ENCODE assay signal across 19 cellular contexts in the genomic region with DNA sequence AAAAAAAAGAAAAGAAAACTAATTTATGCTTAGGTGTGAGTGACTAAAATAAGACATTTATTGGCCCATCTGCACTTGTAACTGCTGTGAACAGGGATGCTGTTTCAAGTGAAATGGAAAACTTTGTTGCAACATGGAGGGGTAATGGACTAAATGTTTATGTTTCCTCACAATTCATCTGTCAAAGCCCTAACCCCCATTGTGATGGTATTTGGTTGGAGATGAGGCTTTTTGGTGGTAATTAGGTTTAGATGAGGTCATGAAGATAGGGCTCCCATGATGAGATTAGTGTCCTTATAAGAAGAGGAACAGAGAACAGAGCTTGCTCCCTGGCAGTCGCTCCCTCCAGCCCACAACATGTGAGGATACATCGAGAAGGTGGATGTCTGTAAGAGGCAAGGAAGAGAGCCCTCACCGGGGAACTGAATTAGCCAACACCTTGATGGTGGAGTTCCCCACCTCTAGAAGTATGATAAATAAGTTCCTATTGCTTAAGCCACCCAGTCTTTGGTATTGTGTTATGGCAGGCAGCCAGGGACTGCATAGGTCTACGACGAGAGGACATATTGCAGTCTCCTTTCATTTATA. TPM values are rescaled to one million over a fixed set of nuclear protein-coding genes. Genes with fewer than 3 reads are reported as not detected.
DNase-seq lines count a peak whose midpoint lies in the region; ATAC-seq, FAIRE-seq and TF ChIP-seq lines count a peak whose summit lies in the region.
"Had no signal": no experiment of that assay in that cellular context is flagged by ENCODE, and none has a peak within 500 bp of the region (broad histone marks: within the 10 kb centered on the region; RNA-seq: fewer than 3 reads in every experiment).

No MANE protein-coding gene starts in this region.

- no peak overlapping the region for H3K4me3 Mint-ChIP-seq in naive thymus-derived CD4-positive, alpha-beta T cell
- H3K4me3 Mint-ChIP-seq: IgD-negative memory B cell had no signal

- FAIRE-seq in HepG2 (lab: Jason Lieb, UNC) (no peak), bronchial epithelial cell (lab: Jason Lieb, UNC) (no peak)
- FAIRE-seq: endothelial cell of umbilical vein, GM18507 had no signal

- H3K4me2 ChIP-seq in HepG2 (ENCODE audit: low read depth, low read length), result no peak overlapping the region

- no peaks in the 10 kb centered on the region for H4K20me1 ChIP-seq in HepG2 (ENCODE audit: insufficient read depth, low read length)

- no peaks in the 10 kb centered on the region for H3K36me3 Mint-ChIP-seq in naive thymus-derived CD4-positive, alpha-beta T cell
- H3K36me3 Mint-ChIP-seq: activated naive CD4-positive, alpha-beta T cell treated with anti-CD3 and anti-CD28 coated beads, Interleukin-2, amount 50 U/mL, for 72 hours had no signal

- POLR2A ChIA-PET in HepG2 (lab: Yijun Ruan, JAX), result no interaction called here
- POLR2A ChIA-PET in naive thymus-derived CD4-positive, alpha-beta T cell (lab: Charles Lee), result interaction anchor here (0.7 kb wide), 1 partner anchor 266 kb away, joined by 3 read pairs; no protein-coding TSS in a partner anchor

- peaks cover 0 to 15% (median 0%) of the 10 kb centered on the region in 5 donors for H3K27me3 Mint-ChIP-seq in naive thymus-derived CD4-positive, alpha-beta T cell

- no peak overlapping the region for H2AFZ ChIP-seq in HepG2 (ENCODE audit: low read length)

- H3K36me3 ChIP-seq in HepG2 (replicated peaks in 1 of 2; ENCODE audit: control insufficient read depth in 1 of 2, insufficient read depth in 2 of 2, low read length in 2 of 2), result no peaks in the 10 kb centered on the region
- no peaks in the 10 kb centered on the region for H3K36me3 ChIP-seq in right lobe of liver
- H3K36me3 ChIP-seq in bronchial epithelial cell (ENCODE audit: control insufficient read depth, insufficient read depth, low read length), result no peaks in the 10 kb centered on the region
- H3K36me3 ChIP-seq in naive thymus-derived CD4-positive, alpha-beta T cell (ENCODE audit: control insufficient read depth in 2 of 3, insufficient read depth in 3 of 3, low read length in 3 of 3), result no peaks in the 10 kb centered on the region
- no peaks in the 10 kb centered on the region for H3K36me3 ChIP-seq in MG63
- H3K36me3 ChIP-seq in brain microvascular endothelial cell (replicated peaks), result no peaks in the 10 kb centered on the region
- H3K36me3 ChIP-seq: Peyer's patch had no signal

- in situ Hi-C loops in HepG2 (cut with HindIII; ENCODE audit: extremely low pct_ligation_motif_present, low pct_unique_long_range_greater_than_20kb) (no loop called here), brain microvascular endothelial cell (cut with HindIII; ENCODE audit: low pct_ligation_motif_present, low sequenced_read_pairs) (no loop called here)

- no peak for TF ChIP-seq EP300 in HepG2 (IDR thresholded peaks at IDR 0.05; ENCODE audit: low read depth in 2 of 2, low read length in 2 of 2)
- TF ChIP-seq EP300 in HepG2 (CRISPR knock-in tag; IDR thresholded peaks at IDR 0.05; ENCODE audit: borderline replicate concordance), result no peak

- H3K27ac ChIP-seq in HepG2 (ENCODE audit: extremely low read length, insufficient read depth, low read length), result no peak overlapping the region
- no peak overlapping the region for H3K27ac ChIP-seq in right lobe of liver
- no peak overlapping the region for H3K27ac ChIP-seq in naive thymus-derived CD4-positive, alpha-beta T cell (ENCODE audit: low read depth, low read length)
- H3K27ac ChIP-seq in brain microvascular endothelial cell, result no peak overlapping the region

- CTCF ChIA-PET in HepG2 (lab: Yijun Ruan, JAX; ENCODE audit: low intra/inter-chr PET ratio, low total read pairs), result no interaction called here
- CTCF ChIA-PET in naive thymus-derived CD4-positive, alpha-beta T cell (lab: Charles Lee), result interaction anchor here (0.6 kb wide), 1 partner anchor 17 kb away, joined by 3 read pairs; no protein-coding TSS in a partner anchor

- no peaks in the 10 kb centered on the region for H3K79me2 ChIP-seq in HepG2 (ENCODE audit: insufficient read depth, low read length)

- no peaks in the 10 kb centered on the region for H3K9me3 Mint-ChIP-seq in naive thymus-derived CD4-positive, alpha-beta T cell
- H3K9me3 Mint-ChIP-seq: activated naive CD4-positive, alpha-beta T cell treated with anti-CD3 and anti-CD28 coated beads, Interleukin-2, amount 50 U/mL, for 72 hours; IgD-negative memory B cell had no signal

- no peak overlapping the region for H3K27ac Mint-ChIP-seq in naive thymus-derived CD4-positive, alpha-beta T cell
- H3K27ac Mint-ChIP-seq: activated naive CD4-positive, alpha-beta T cell treated with anti-CD3 and anti-CD28 coated beads, Interleukin-2, amount 50 U/mL, for 72 hours had no signal

- no peak for DNase-seq in HepG2 (ENCODE audit: low spot score)
- DNase-seq in right lobe of liver, result no peak
- DNase-seq in bronchial epithelial cell (ENCODE audit: low read depth), result peak; percentile 75
- no peak for DNase-seq in naive thymus-derived CD4-positive, alpha-beta T cell
- no peak for DNase-seq in DMS 273 treated with DMSO at 0.1 percent for 48 hours (lab: John Stamatoyannopoulos, UW)
- DNase-seq in MG63, result no peak
- DNase-seq in brain microvascular endothelial cell, result no peak
- DNase-seq in activated CD8-positive, alpha-beta memory T cell treated with anti-CD3 and anti-CD28 coated beads, Interleukin-2, amount 50 U/mL, for 48 hours, result no peak
- DNase-seq: activated CD4-positive, CD25-positive, alpha-beta regulatory T cell treated with anti-CD3 and anti-CD28 coated beads, Interleukin-2, amount 50 U/mL, for 72 hours; activated CD8-positive, alpha-beta memory T cell treated with anti-CD3 and anti-CD28 coated beads, Interleukin-2, amount 50 U/mL, for 4 hours; central memory CD4-positive, alpha-beta T cell; GF-D8; NCI-H1436; NCI-H510A; Peyer's patch had no signal

- H3K4me1 ChIP-seq in HepG2 (ENCODE audit: insufficient read depth, low read length) (peaks cover 28% of the 10 kb centered on the region), right lobe of liver (no peaks in the 10 kb centered on the region)
- peaks cover 6 to 16% of the 10 kb centered on the region in 2 donors for H3K4me1 ChIP-seq in naive thymus-derived CD4-positive, alpha-beta T cell (ENCODE audit: control insufficient read depth in 2 of 2, insufficient read depth in 2 of 2, low read length in 2 of 2)

- 39% methylated on average over 5 of the region's 5 CpGs for WGBS in HepG2 (ENCODE audit: low lambda C conversion rate)
- WGBS in right lobe of liver (ENCODE audit: insufficient coverage, low coverage, low lambda C conversion rate, missing lambda C conversion rate), result 68% methylated on average over 3 of the region's 5 CpGs

- ATAC-seq in HepG2 (peak; percentile 20; the same call in 1 of the 3 replicates), right lobe of liver (no peak)
- ATAC-seq in naive thymus-derived CD4-positive, alpha-beta T cell, result peak; percentile 48
- ATAC-seq: activated naive CD4-positive, alpha-beta T cell treated with anti-CD3 and anti-CD28 coated beads, Interleukin-2, amount 50 U/mL, for 72 hours had no signal

- TF ChIP-seq POLR2A in HepG2 (IDR thresholded peaks at IDR 0.05; ENCODE audit: insufficient read depth in 1 of 2, low read depth in 2 of 2, low read length in 2 of 2) (no peak), right lobe of liver (IDR thresholded peaks at IDR 0.05) (no peak)

- peaks cover 7 to 17% (median 10%) of the 10 kb centered on the region in 7 donors for H3K4me1 Mint-ChIP-seq in naive thymus-derived CD4-positive, alpha-beta T cell

- H3K4me3 ChIP-seq in HepG2 (replicated peaks in 1 of 3; ENCODE audit: insufficient read depth in 1 of 3, low read depth in 2 of 3, low read length in 3 of 3), result no peak overlapping the region
- H3K4me3 ChIP-seq in right lobe of liver, result no peak overlapping the region
- H3K4me3 ChIP-seq in bronchial epithelial cell (ENCODE audit: low read depth, low read length), result no peak overlapping the region
- no peak overlapping the region for H3K4me3 ChIP-seq in naive thymus-derived CD4-positive, alpha-beta T cell (ENCODE audit: low read length)
- no peak overlapping the region for H3K4me3 ChIP-seq in MG63
- H3K4me3 ChIP-seq in brain microvascular endothelial cell (ENCODE audit: low read depth, low read length), result no peak overlapping the region
- H3K4me3 ChIP-seq: Peyer's patch had no signal

- no peak for TF ChIP-seq CTCF in HepG2 (CRISPR knock-in tag; IDR thresholded peaks at IDR 0.05)
- no peak for TF ChIP-seq CTCF in right lobe of liver (IDR thresholded peaks at IDR 0.05)
- no peak for TF ChIP-seq CTCF in bronchial epithelial cell (IDR thresholded peaks at IDR 0.05; ENCODE audit: insufficient read depth, low read length, severe bottlenecking)
- TF ChIP-seq CTCF in brain microvascular endothelial cell (IDR thresholded peaks at IDR 0.05; ENCODE audit: low read depth, low read length, missing control alignments), result no peak

- no peak for TF ChIP-seq RAD21 in HepG2 (CRISPR knock-in tag; IDR thresholded peaks at IDR 0.05)

- no peak overlapping the region for H3K9ac ChIP-seq in HepG2 (ENCODE audit: insufficient read depth, low read depth, low read length)

- BruUV-seq in HepG2 (replicated peaks; lab: Mats Ljungman, UMichigan), result no TSS peak

- H3K27me3 ChIP-seq in HepG2 (ENCODE audit: control insufficient read depth in 1 of 2, insufficient read depth in 2 of 2, low read length in 2 of 2) (no peaks in the 10 kb centered on the region; a peak in 1 of 5 replicates), right lobe of liver (no peaks in the 10 kb centered on the region), bronchial epithelial cell (ENCODE audit: control insufficient read depth, insufficient read depth, low read length) (no peaks in the 10 kb centered on the region), MG63 (no peaks in the 10 kb centered on the region), brain microvascular endothelial cell (replicated peaks) (no peaks in the 10 kb centered on the region)
- no peaks in the 10 kb centered on the region for H3K27me3 ChIP-seq in naive thymus-derived CD4-positive, alpha-beta T cell (ENCODE audit: control insufficient read depth in 2 of 2, insufficient read depth in 2 of 2, low read length in 2 of 2)
- H3K27me3 ChIP-seq: Peyer's patch had no signal

- H3K9me3 ChIP-seq in HepG2 (ENCODE audit: low read length) (no peaks in the 10 kb centered on the region), right lobe of liver (no peaks in the 10 kb centered on the region), MG63 (no peaks in the 10 kb centered on the region)
- H3K9me3 ChIP-seq in naive thymus-derived CD4-positive, alpha-beta T cell (ENCODE audit: control insufficient read depth in 2 of 3, low read length in 3 of 3), result no peaks in the 10 kb centered on the region
- H3K9me3 ChIP-seq: Peyer's patch had no signal

- intact Hi-C loops in HepG2 (cut with micrococcal nuclease; ENCODE audit: unreplicated experiment), result no loop called here
- intact Hi-C loops in right lobe of liver (cut with DNase I), result no loop called here
- intact Hi-C loops in naive thymus-derived CD4-positive, alpha-beta T cell (cut with micrococcal nuclease), result no loop called here

RNA-seq across cellular contexts. Expression of a gene that starts 28.6 kb away (rescaled TPM):
- total RNA-seq in HepG2 (2016; rRNA removed; fragmentation: Illumina TruSeq; extraction: Trizol), result 23.7 and 26.9 TPM in 2 replicates
- 1.3 and 2.3 TPM in 2 replicates for total RNA-seq in HepG2 (2016; cell fraction: cytosol; rRNA removed; fragmentation: Illumina TruSeq; extraction: Trizol; ENCODE audit: low read depth)
- 20.6 and 25.2 TPM in 2 replicates for total RNA-seq in HepG2 (2016; cell fraction: insoluble cytoplasmic fraction; rRNA removed; fragmentation: Illumina TruSeq; extraction: Trizol)
- 4.6 and 6.2 TPM in 2 replicates for total RNA-seq in HepG2 (2016; cell fraction: membrane; rRNA removed; fragmentation: Illumina TruSeq; extraction: Trizol)
- 28.7 and 35.3 TPM in 2 replicates for total RNA-seq in HepG2 (2016; cell fraction: nucleus; rRNA removed; fragmentation: Illumina TruSeq; extraction: Trizol)
- 15.9 and 17.3 TPM in 2 replicates for polyA plus RNA-seq in HepG2 (2011; rRNA removed)
- polyA plus RNA-seq in HepG2 (2011; cell fraction: cytosol; rRNA removed), result 7.7 and 9.9 TPM in 2 replicates
- 14.7 and 14.8 TPM in 2 replicates for polyA plus RNA-seq in HepG2 (2011; cell fraction: nucleus; rRNA removed)
- 10.9 and 12.0 TPM in 2 replicates for polyA plus RNA-seq in HepG2 (2012)
- 0.78 and 0.81 TPM in 2 replicates for polyA plus RNA-seq in HepG2 (2016; cell fraction: cytosol; fragmentation: Illumina TruSeq; extraction: Trizol; ENCODE audit: low read depth)
- 12.1 and 14.0 TPM in 2 replicates for polyA plus RNA-seq in HepG2 (2016; cell fraction: insoluble cytoplasmic fraction; fragmentation: Illumina TruSeq; extraction: Trizol; ENCODE audit: low read depth)
- polyA plus RNA-seq in HepG2 (2016; cell fraction: membrane; fragmentation: Illumina TruSeq; extraction: Trizol; ENCODE audit: low read depth), result 1.8 and 2.1 TPM in 2 replicates
- 22.1 and 22.9 TPM in 2 replicates for polyA plus RNA-seq in HepG2 (2016; cell fraction: nucleus; fragmentation: Illumina TruSeq; extraction: Trizol; ENCODE audit: insufficient read depth, low read depth)
- polyA minus RNA-seq in HepG2 (2011; rRNA and poly(A)+ RNA removed; ENCODE audit: low replicate concordance), result 29.5 and 80.4 TPM in 2 replicates
- 14.3 and 18.8 TPM in 2 replicates for polyA minus RNA-seq in HepG2 (2011; cell fraction: cytosol; rRNA and poly(A)+ RNA removed)
- 39.1 and 52.5 TPM in 2 replicates for polyA minus RNA-seq in HepG2 (2011; cell fraction: nucleus; rRNA and poly(A)+ RNA removed)
- 10 to 100 TPM; 13.2 to 58.9 (median 27.5) TPM for total RNA-seq in right lobe of liver
- total RNA-seq in bronchial epithelial cell, result 40.8 and 52.6 TPM in 2 replicates
- 10 to 100 TPM in 4 of 5 experiments, 1 to 10 TPM in 1; 9.0 to 67.7 (median 21.6) TPM for total RNA-seq in naive thymus-derived CD4-positive, alpha-beta T cell
- polyA plus RNA-seq in naive thymus-derived CD4-positive, alpha-beta T cell, result 10 to 100 TPM; 12.5 to 16.5 TPM
- 109 and 112 TPM in 2 replicates for total RNA-seq in MG63 (2014; rRNA removed; shearing (Covaris generic); ENCODE audit: low replicate concordance)

RNA-seq across cellular contexts. Expression of a gene that starts 58.4 kb away (rescaled TPM):
- 4.8 and 11.2 TPM in 2 replicates for total RNA-seq in HepG2 (2016; rRNA removed; fragmentation: Illumina TruSeq; extraction: Trizol)
- total RNA-seq in HepG2 (2016; cell fraction: cytosol; rRNA removed; fragmentation: Illumina TruSeq; extraction: Trizol; ENCODE audit: low read depth), result 1.9 and 6.6 TPM in 2 replicates
- total RNA-seq in HepG2 (2016; cell fraction: insoluble cytoplasmic fraction; rRNA removed; fragmentation: Illumina TruSeq; extraction: Trizol), result 5.2 and 16.9 TPM in 2 replicates
- 4.7 and 7.7 TPM in 2 replicates for total RNA-seq in HepG2 (2016; cell fraction: membrane; rRNA removed; fragmentation: Illumina TruSeq; extraction: Trizol)
- 9.1 and 18.5 TPM in 2 replicates for total RNA-seq in HepG2 (2016; cell fraction: nucleus; rRNA removed; fragmentation: Illumina TruSeq; extraction: Trizol)
- 0.37 and 0.45 TPM in 2 replicates for polyA plus RNA-seq in HepG2 (2011; rRNA removed)
- polyA plus RNA-seq in HepG2 (2011; cell fraction: cytosol; rRNA removed), result 0.39 and 0.50 TPM in 2 replicates
- polyA plus RNA-seq in HepG2 (2011; cell fraction: nucleus; rRNA removed), result 0.51 and 0.62 TPM in 2 replicates
- polyA plus RNA-seq in HepG2 (2012), result 0.13 and 0.16 TPM in 2 replicates
- polyA plus RNA-seq in HepG2 (2016; cell fraction: cytosol; fragmentation: Illumina TruSeq; extraction: Trizol; ENCODE audit: low read depth), result 1.0 and 2.5 TPM in 2 replicates
- 4.9 and 5.1 TPM in 2 replicates for polyA plus RNA-seq in HepG2 (2016; cell fraction: insoluble cytoplasmic fraction; fragmentation: Illumina TruSeq; extraction: Trizol; ENCODE audit: low read depth)
- polyA plus RNA-seq in HepG2 (2016; cell fraction: membrane; fragmentation: Illumina TruSeq; extraction: Trizol; ENCODE audit: low read depth), result 2.7 and 3.5 TPM in 2 replicates
- polyA plus RNA-seq in HepG2 (2016; cell fraction: nucleus; fragmentation: Illumina TruSeq; extraction: Trizol; ENCODE audit: insufficient read depth, low read depth), result 18.1 and 26.1 TPM in 2 replicates
- polyA minus RNA-seq in HepG2 (2011; rRNA and poly(A)+ RNA removed; ENCODE audit: low replicate concordance), result 0.10 and 5.1 TPM in 2 replicates
- not detected in 2 replicates for polyA minus RNA-seq in HepG2 (2011; cell fraction: cytosol; rRNA and poly(A)+ RNA removed)
- 0.13 TPM in 1 of 2 replicates, not detected in the other for polyA minus RNA-seq in HepG2 (2011; cell fraction: nucleus; rRNA and poly(A)+ RNA removed)
- 1 to 10 TPM in 2 of 6 experiments, under 1 TPM in 4; 0.24 to 4.3 (median 0.87) TPM for total RNA-seq in right lobe of liver
- 26.3 and 30.0 TPM in 2 replicates for total RNA-seq in bronchial epithelial cell
- under 1 TPM; 0.42 to 0.97 (median 0.78) TPM for total RNA-seq in naive thymus-derived CD4-positive, alpha-beta T cell
- not detected for polyA plus RNA-seq in naive thymus-derived CD4-positive, alpha-beta T cell
- 169 and 219 TPM in 2 replicates for total RNA-seq in MG63 (2014; rRNA removed; shearing (Covaris generic); ENCODE audit: low replicate concordance)
- polyA plus RNA-seq: IgD-negative memory B cell had no signal

Comparison
In these comparisons a context has a peak if more than half of its experiments do, and no peak if none do; other contexts are left out.
1. ATAC-seq: peak in HepG2 (single experiment) and naive thymus-derived CD4-positive, alpha-beta T cell (single experiment); none in right lobe of liver (0 of 4).